1 cellular context compared by ENCODE assay signal in genomic region chr15:79543097-79543496, GRCh38.
TF ChIP-seq lines count a peak whose summit lies in the region.

No MANE protein-coding gene starts in this region.

TF ChIP-seq in K562, 482 proteins besides CTCF, POLR2A, EP300 and RAD21 (continued from another document):
- TF ChIP-seq CHD7 (IDR thresholded peaks at IDR 0.05; ENCODE audit: low read depth, low read length): no peak
- TF ChIP-seq KLF16 (IDR thresholded peaks at IDR 0.05): no peak
- TF ChIP-seq TCF7 (IDR thresholded peaks at IDR 0.05; ENCODE audit: borderline replicate concordance): no peak
- TF ChIP-seq ZNF695 (CRISPR knock-in tag; IDR thresholded peaks at IDR 0.05): no peak
- TF ChIP-seq ZBTB43 (CRISPR knock-in tag; IDR thresholded peaks at IDR 0.05): no peak
- no peak for TF ChIP-seq THAP12 (CRISPR knock-in tag; IDR thresholded peaks at IDR 0.05)
- no peak for TF ChIP-seq THAP7 (CRISPR knock-in tag; IDR thresholded peaks at IDR 0.05)
- no peak for TF ChIP-seq SREBF1 (IDR thresholded peaks at IDR 0.05; ENCODE audit: borderline replicate concordance, low read depth, low read length)
- TF ChIP-seq KDM1A (IDR thresholded peaks at IDR 0.05): no peak
